In genomic region chr3:36097180-36097579, GRCh38 we compare ENCODE assay signal across 23 cellular contexts.
DNase-seq lines count a peak whose midpoint lies in the region; ATAC-seq, FAIRE-seq and TF ChIP-seq lines count a peak whose summit lies in the region.
"Had no signal": no experiment of that assay in that cellular context is flagged by ENCODE, and none has a peak within 500 bp of the region (broad histone marks: within the 10 kb centered on the region; RNA-seq: fewer than 3 reads in every experiment).

No MANE protein-coding gene starts in this region.

- H3K4me2 ChIP-seq in neural cell (ENCODE audit: low read length) = no peak overlapping the region
- no peak overlapping the region for H3K4me2 ChIP-seq in HepG2 (ENCODE audit: low read depth, low read length)
- no peak overlapping the region for H3K4me2 ChIP-seq in Karpas-422 (ENCODE audit: low read depth, low read length, poor library complexity, severe bottlenecking)
- H3K4me2 ChIP-seq: BLaER1 treated with 17β-estradiol and CSF1 and Interleukin-3, amounts not matched to agents 10 nM and 100 nM had no signal

- H3K9me3 ChIP-seq in BE2C = no peaks in the 10 kb centered on the region
- H3K9me3 ChIP-seq in neural cell (ENCODE audit: low read length) = no peaks in the 10 kb centered on the region
- H3K9me3 ChIP-seq in SJCRH30 (replicated peaks) = no peaks in the 10 kb centered on the region
- peaks cover 16% of the 10 kb centered on the region; the same call in 1 of the 2 replicates for H3K9me3 ChIP-seq in HepG2 (ENCODE audit: low read length)
- no peaks in the 10 kb centered on the region for H3K9me3 ChIP-seq in Karpas-422 (ENCODE audit: low read length)
- H3K9me3 ChIP-seq: BLaER1 treated with 17β-estradiol and CSF1 and Interleukin-3, amounts not matched to agents 10 nM and 100 nM; HAP-1 had no signal

- no peak for FAIRE-seq in HepG2 (lab: Jason Lieb, UNC)
- FAIRE-seq: A204.1, D721Med, GM12878, GM19239, H54 had no signal

- TF ChIP-seq CTCF in BE2C (IDR thresholded peaks at IDR 0.05; ENCODE audit: low read depth, low read length) = no peak
- no peak for TF ChIP-seq CTCF in neural cell (IDR thresholded peaks at IDR 0.05; ENCODE audit: poor library complexity, severe bottlenecking)
- TF ChIP-seq CTCF in HepG2 (CRISPR knock-in tag; IDR thresholded peaks at IDR 0.05) = no peak

- intact Hi-C loops in HepG2 (cut with micrococcal nuclease; ENCODE audit: unreplicated experiment) = no loop called here

- no peak for ATAC-seq in HepG2
- no peak for ATAC-seq in GM19397 (IDR thresholded peaks at IDR 0.05; ENCODE audit: unreplicated experiment)
- ATAC-seq: GM12878 had no signal

- H3F3A ChIP-seq in neural cell (ENCODE audit: insufficient read depth, low read length, poor library complexity, severe bottlenecking) = no peaks in the 10 kb centered on the region

- CTCF ChIA-PET in HepG2 (lab: Yijun Ruan, JAX; ENCODE audit: low intra/inter-chr PET ratio, low total read pairs) = no interaction called here

- H3K36me3 ChIP-seq in BE2C = no peaks in the 10 kb centered on the region
- H3K36me3 ChIP-seq in neural cell (ENCODE audit: insufficient read depth, low read length) = no peaks in the 10 kb centered on the region
- no peaks in the 10 kb centered on the region for H3K36me3 ChIP-seq in SJCRH30
- no peaks in the 10 kb centered on the region for H3K36me3 ChIP-seq in HepG2 (replicated peaks in 1 of 2; ENCODE audit: control insufficient read depth in 1 of 2, insufficient read depth in 2 of 2, low read length in 2 of 2)
- H3K36me3 ChIP-seq in Karpas-422 (ENCODE audit: insufficient read depth, low read length) = no peaks in the 10 kb centered on the region
- H3K36me3 ChIP-seq: BLaER1 treated with 17β-estradiol and CSF1 and Interleukin-3, amounts not matched to agents 10 nM and 100 nM; HAP-1 had no signal

- H3K4me3 ChIP-seq in BE2C (ENCODE audit: low read depth, low read length) (no peak overlapping the region), neural cell (ENCODE audit: low read length) (no peak overlapping the region), SJCRH30 (no peak overlapping the region), HepG2 (replicated peaks in 1 of 3; ENCODE audit: insufficient read depth in 1 of 3, low read depth in 2 of 3, low read length in 3 of 3) (no peak overlapping the region), Karpas-422 (ENCODE audit: low read length) (no peak overlapping the region)
- H3K4me3 ChIP-seq: BLaER1 treated with 17β-estradiol and CSF1 and Interleukin-3, amounts not matched to agents 10 nM and 100 nM; GM12878; HAP-1 had no signal

- in situ Hi-C loops in HepG2 (cut with HindIII; ENCODE audit: extremely low pct_ligation_motif_present, low pct_unique_long_range_greater_than_20kb) = no loop called here

- no TSS peak for BruUV-seq in HepG2 (replicated peaks; lab: Mats Ljungman, UMichigan)

- no peak for TF ChIP-seq POLR2A in HepG2 (IDR thresholded peaks at IDR 0.05; ENCODE audit: insufficient read depth in 1 of 2, low read depth in 2 of 2, low read length in 2 of 2)

- H3K4me1 ChIP-seq in BE2C (peaks cover 3% of the 10 kb centered on the region; the same call in 1 of the 2 replicates), SJCRH30 (no peaks in the 10 kb centered on the region), HepG2 (ENCODE audit: insufficient read depth, low read length) (no peaks in the 10 kb centered on the region), Karpas-422 (ENCODE audit: low read length) (no peaks in the 10 kb centered on the region)

- no peak overlapping the region for H3K9ac ChIP-seq in neural cell (ENCODE audit: low read length)
- no peak overlapping the region for H3K9ac ChIP-seq in HepG2 (ENCODE audit: insufficient read depth, low read depth, low read length)
- H3K9ac ChIP-seq in Karpas-422 (ENCODE audit: low read length) = no peak overlapping the region
- H3K9ac ChIP-seq: BLaER1 treated with 17β-estradiol and CSF1 and Interleukin-3, amounts not matched to agents 10 nM and 100 nM had no signal

- H2AFZ ChIP-seq in neural cell (ENCODE audit: low read depth, low read length) (no peak overlapping the region), HepG2 (ENCODE audit: low read length) (no peak overlapping the region), Karpas-422 (ENCODE audit: low read length) (no peak overlapping the region)

- 67% methylated on average over 1 of the region's 1 CpG for WGBS in HepG2 (ENCODE audit: low lambda C conversion rate)

- no peaks in the 10 kb centered on the region for H3K79me2 ChIP-seq in neural cell (replicated peaks; ENCODE audit: insufficient read depth, low read length)
- H3K79me2 ChIP-seq in HepG2 (ENCODE audit: insufficient read depth, low read length) = no peaks in the 10 kb centered on the region
- H3K79me2 ChIP-seq in Karpas-422 (ENCODE audit: low read length) = no peaks in the 10 kb centered on the region

- no peaks in the 10 kb centered on the region for H4K20me1 ChIP-seq in neural cell (ENCODE audit: insufficient read depth)
- no peaks in the 10 kb centered on the region for H4K20me1 ChIP-seq in HepG2 (ENCODE audit: insufficient read depth, low read length)
- no peaks in the 10 kb centered on the region for H4K20me1 ChIP-seq in Karpas-422 (ENCODE audit: insufficient read depth, low read depth, low read length)
- H4K20me1 ChIP-seq: BLaER1 treated with 17β-estradiol and CSF1 and Interleukin-3, amounts not matched to agents 10 nM and 100 nM had no signal

- peak; percentile 55 for TF ChIP-seq EP300 in neural cell (conservative IDR thresholded peaks at IDR 0.05; ENCODE audit: poor library complexity, severe bottlenecking)
- no peak for TF ChIP-seq EP300 in HepG2 (IDR thresholded peaks at IDR 0.05; ENCODE audit: low read depth in 2 of 2, low read length in 2 of 2)
- TF ChIP-seq EP300 in HepG2 (CRISPR knock-in tag; IDR thresholded peaks at IDR 0.05; ENCODE audit: borderline replicate concordance) = no peak

- H3K9me2 ChIP-seq in neural cell (ENCODE audit: insufficient read depth, low read length) = no peaks in the 10 kb centered on the region
- no peaks in the 10 kb centered on the region for H3K9me2 ChIP-seq in Karpas-422 (replicated peaks; ENCODE audit: insufficient read depth, low read length)

- DNase-seq in BE2C (peak; percentile 8), Kasumi-1 (lab: John Stamatoyannopoulos, UW) (peak; percentile 19 to 23), SK-N-DZ (ENCODE audit: low spot score) (peak; percentile 22), SJCRH30 (no peak), HepG2 (ENCODE audit: low spot score) (no peak), Karpas-422 (no peak)
- DNase-seq: CD4-positive, alpha-beta T cell; CD8-positive, alpha-beta memory T cell; DMS 273 treated with DMSO at 0.1 percent for 48 hours; DMS79; EL; GDM1; GOT3; HFFc6 had no signal

- H3K27ac ChIP-seq in neural cell (ENCODE audit: low read length) = no peak overlapping the region
- H3K27ac ChIP-seq in SJCRH30 = no peak overlapping the region
- H3K27ac ChIP-seq in HepG2 (ENCODE audit: extremely low read length, insufficient read depth, low read length) = no peak overlapping the region
- no peak overlapping the region for H3K27ac ChIP-seq in Karpas-422 (ENCODE audit: low read length)
- H3K27ac ChIP-seq: BLaER1 treated with 17β-estradiol and CSF1 and Interleukin-3, amounts not matched to agents 10 nM and 100 nM had no signal

- POLR2A ChIA-PET in HepG2 (lab: Yijun Ruan, JAX) = no interaction called here

- no peak for TF ChIP-seq RAD21 in neural cell (conservative IDR thresholded peaks at IDR 0.05)
- TF ChIP-seq RAD21 in HepG2 (CRISPR knock-in tag; IDR thresholded peaks at IDR 0.05) = no peak

- no peaks in the 10 kb centered on the region for H3K27me3 ChIP-seq in BE2C
- H3K27me3 ChIP-seq in neural cell (ENCODE audit: insufficient read depth, low read depth, low read length) = no peaks in the 10 kb centered on the region
- H3K27me3 ChIP-seq in SJCRH30 = no peaks in the 10 kb centered on the region
- no peaks in the 10 kb centered on the region for H3K27me3 ChIP-seq in HepG2 (ENCODE audit: control insufficient read depth in 1 of 2, insufficient read depth in 2 of 2, low read length in 2 of 2)
- no peaks in the 10 kb centered on the region for H3K27me3 ChIP-seq in Karpas-422 (ENCODE audit: low read length)
- H3K27me3 ChIP-seq: BLaER1 treated with 17β-estradiol and CSF1 and Interleukin-3, amounts not matched to agents 10 nM and 100 nM had no signal

TF ChIP-seq in neural cell, 6 proteins besides CTCF, POLR2A, EP300 and RAD21:
- TF ChIP-seq POLR2AphosphoS5 (IDR thresholded peaks at IDR 0.05) (peak; percentile 75), EZH2 (IDR thresholded peaks at IDR 0.05; ENCODE audit: borderline replicate concordance, insufficient read depth, low read length, poor library complexity, severe bottlenecking) (no peak)

TF ChIP-seq in HepG2, 621 proteins besides CTCF, POLR2A, EP300 and RAD21:
- TF ChIP-seq FOXO1 (CRISPR knock-in tag; IDR thresholded peaks at IDR 0.05) = no peak
- TF ChIP-seq SIN3A (IDR thresholded peaks at IDR 0.05; ENCODE audit: borderline replicate concordance, low read depth, low read length) = no peak
- TF ChIP-seq JUNB (CRISPR knock-in tag; IDR thresholded peaks at IDR 0.05; ENCODE audit: borderline replicate concordance) = no peak
- no peak for TF ChIP-seq THAP9 (CRISPR knock-in tag; IDR thresholded peaks at IDR 0.05; ENCODE audit: borderline replicate concordance)
- no peak for TF ChIP-seq CREM (IDR thresholded peaks at IDR 0.05)
- TF ChIP-seq CREM (CRISPR knock-in tag; IDR thresholded peaks at IDR 0.05) = no peak
- TF ChIP-seq ZNF878 (CRISPR knock-in tag; IDR thresholded peaks at IDR 0.05) = no peak
- no peak for TF ChIP-seq ZNF891 (CRISPR knock-in tag; IDR thresholded peaks at IDR 0.05)

Comparison
In these comparisons a context has a peak if more than half of its experiments do, and no peak if none do; other contexts are left out.
1. DNase-seq: peak in BE2C (single experiment), Kasumi-1 (2 of 2) and SK-N-DZ (single experiment); none in SJCRH30 (0 of 2), HepG2 (single experiment) and Karpas-422 (single experiment).